8 cellular contexts compared by ENCODE assay signal in the genomic region with DNA sequence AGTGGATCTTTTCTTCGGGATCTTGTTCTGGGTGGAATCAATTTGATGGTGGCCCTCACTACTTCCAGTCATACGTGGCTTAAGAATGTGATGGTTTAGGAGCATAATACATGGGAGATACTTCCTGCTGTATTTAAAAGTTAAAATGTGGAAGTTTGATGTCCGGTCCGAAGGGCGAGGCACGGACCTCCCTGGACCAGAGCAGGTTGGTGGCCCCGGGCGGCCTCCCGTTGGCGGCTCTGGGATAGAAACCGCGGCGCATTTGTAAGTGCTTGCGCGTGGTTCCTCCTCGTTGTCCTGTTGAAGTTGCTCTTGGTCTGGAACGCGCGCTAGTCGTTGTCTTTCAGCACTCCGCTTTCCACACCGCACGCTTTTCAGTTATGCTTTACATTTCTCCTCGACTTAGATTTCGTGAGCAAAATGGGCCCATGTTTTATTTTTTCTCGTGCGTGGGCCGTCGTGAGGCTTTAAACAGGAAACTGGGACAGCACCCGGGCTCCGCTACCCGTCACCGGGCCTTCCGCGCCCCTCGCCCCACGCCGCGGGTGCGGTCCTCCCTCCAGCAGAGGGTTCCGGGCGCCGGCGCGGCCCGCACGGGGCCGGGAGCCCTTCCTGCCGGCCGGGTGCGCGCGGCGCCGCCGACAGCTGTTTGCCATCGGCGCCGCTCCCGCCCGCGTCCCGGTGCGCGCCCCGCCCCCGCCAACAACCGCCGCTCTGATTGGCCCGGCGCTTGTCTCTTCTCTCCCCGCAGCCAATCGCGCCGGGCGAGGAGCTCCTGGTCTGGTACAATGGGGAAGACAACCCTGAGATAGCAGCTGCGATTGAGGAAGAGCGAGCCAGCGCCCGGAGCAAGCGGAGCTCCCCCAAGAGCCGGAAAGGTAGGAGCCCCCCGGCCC. TPM values are rescaled to one million over a fixed set of nuclear protein-coding genes. Genes with fewer than 3 reads are reported as not detected.
A peak's percentile ranks its signal among the peaks of the same experiment; 100 is the strongest.
DNase-seq lines count a peak whose midpoint lies in the region; ATAC-seq, FAIRE-seq and TF ChIP-seq lines count a peak whose summit lies in the region.

No MANE protein-coding gene starts in this region.

- no peaks in the 10 kb centered on the region for H3K36me3 ChIP-seq in H1 (ENCODE audit: control insufficient read depth in 2 of 4, insufficient read depth in 4 of 4, low read length in 3 of 4)

- H3K56ac ChIP-seq in H1 (replicated peaks; ENCODE audit: insufficient read length, low read depth, low read length), result no peak overlapping the region

- H3K18ac ChIP-seq in H1 (ENCODE audit: extremely low read depth, low read length), result no peak overlapping the region

- peak; percentile 57 to 69; a peak in 2 of 3 replicates for TF ChIP-seq POLR2A in H1 (IDR thresholded peaks at IDR 0.05; ENCODE audit: control extremely low read depth in 1 of 2, low read depth in 2 of 2, low read length in 2 of 2)

- no peak overlapping the region for H3K14ac ChIP-seq in H1 (ENCODE audit: insufficient read length)

- peak overlapping the region; percentile 66 to 98 for H3K4me2 ChIP-seq in H1 (ENCODE audit: insufficient read depth in 1 of 2, low read depth in 2 of 2, low read length in 2 of 2)

- no peaks in the 10 kb centered on the region for H3K9me3 ChIP-seq in H1 (ENCODE audit: insufficient read depth in 2 of 2, low read depth in 1 of 2, low read length in 1 of 2)

- no peak overlapping the region for H2BK120ac ChIP-seq in H1 (replicated peaks; ENCODE audit: low read depth, low read length)

- no peak overlapping the region for H2BK15ac ChIP-seq in H1 (ENCODE audit: low read length)

- 0 out of 4 replicates have a peak, but pooled peaks of 1 of the 3 experiments have one; percentile 8 for TF ChIP-seq CTCF in H1 (IDR thresholded peaks at IDR 0.05; ENCODE audit: control extremely low read depth in 1 of 3, insufficient read depth in 1 of 3, low read depth in 1 of 3, low read length in 3 of 3)

- H2BK5ac ChIP-seq in H1 (ENCODE audit: low read depth, low read length), result no peak overlapping the region

- peaks cover 3 to 18% of the 10 kb centered on the region in 2 experiments; a peak in 2 of 4 replicates for H3K79me2 ChIP-seq in H1 (ENCODE audit: control insufficient read depth in 1 of 2, insufficient read depth in 2 of 2, low read length in 2 of 2)

- peak; percentile 73 for ATAC-seq in GM21381 (IDR thresholded peaks at IDR 0.05; ENCODE audit: unreplicated experiment)
- peak; percentile 96 for ATAC-seq in activated CD8-positive, alpha-beta memory T cell treated with anti-CD3 and anti-CD28 coated beads, Interleukin-2, amount 10 ng/mL, durations not matched to agents 7 days and 5 days

- peaks cover 45% of the 10 kb centered on the region for H3K4me1 Mint-ChIP-seq in activated CD8-positive, alpha-beta memory T cell treated with anti-CD3 and anti-CD28 coated beads, Interleukin-2, amount 10 ng/mL, durations not matched to agents 7 days and 5 days

- H4K5ac ChIP-seq in H1 (ENCODE audit: insufficient read length, low read depth, low read length), result no peak overlapping the region

- H3K4me3 Mint-ChIP-seq in activated CD8-positive, alpha-beta memory T cell treated with anti-CD3 and anti-CD28 coated beads, Interleukin-2, amount 10 ng/mL, durations not matched to agents 7 days and 5 days, result peak overlapping the region; percentile 99

- no peak overlapping the region for H3K4ac ChIP-seq in H1 (replicated peaks; ENCODE audit: insufficient read length, low read depth, low read length)

- POLR2A ChIA-PET in H1 (lab: Charles Lee; ENCODE audit: partially characterized antibody), result interaction anchor here (1.0 to 1.6 kb wide), 5 partner anchors 9 to 152 kb away, joined by 3 to 7 read pairs (median 4); no protein-coding TSS in a partner anchor

- H3K27me3 ChIP-seq in H1 (replicated peaks in 1 of 4; ENCODE audit: control insufficient read depth in 3 of 4, extremely low read depth in 1 of 4, insufficient read depth in 3 of 4, low read length in 3 of 4), result peaks cover 0 to 15% (median 5%) of the 10 kb centered on the region in 4 experiments; a peak in 4 of 7 replicates

- TF ChIP-seq RAD21 in H1 (IDR thresholded peaks at IDR 0.05 in 1 of 2, conservative IDR thresholded peaks at IDR 0.05 in 1 of 2; ENCODE audit: low read depth in 2 of 2, low read length in 2 of 2), result 0 out of 4 replicates have a peak, but pooled peaks of 1 of the 2 experiments have one; percentile 3

- H4K8ac ChIP-seq in H1 (ENCODE audit: extremely low read depth, insufficient read depth, low read length), result peak overlapping the region; percentile 4; the same call in 1 of the 2 replicates

- no peak for FAIRE-seq in HTR-8/SVneo (lab: Jason Lieb, UNC)
- no peak for FAIRE-seq in H1 (lab: Jason Lieb, UNC)

- H3K27me3 Mint-ChIP-seq in activated CD8-positive, alpha-beta memory T cell treated with anti-CD3 and anti-CD28 coated beads, Interleukin-2, amount 10 ng/mL, durations not matched to agents 7 days and 5 days, result no peaks in the 10 kb centered on the region

- TF ChIP-seq EP300 in H1 (IDR thresholded peaks at IDR 0.05; ENCODE audit: borderline replicate concordance in 1 of 2, low read depth in 2 of 2, low read length in 2 of 2), result no peak

- H3K9me3 Mint-ChIP-seq in activated CD8-positive, alpha-beta memory T cell treated with anti-CD3 and anti-CD28 coated beads, Interleukin-2, amount 10 ng/mL, durations not matched to agents 7 days and 5 days (ENCODE audit: low read depth), result no peaks in the 10 kb centered on the region

- H2BK12ac ChIP-seq in H1 (ENCODE audit: low read depth, low read length), result no peak overlapping the region

- H2AFZ ChIP-seq in H1 (ENCODE audit: low read length), result peak overlapping the region; percentile 99

- CTCF ChIA-PET in activated CD8-positive, alpha-beta memory T cell treated with anti-CD3 and anti-CD28 coated beads, Interleukin-2, amount 10 ng/mL, durations not matched to agents 7 days and 5 days (lab: Charles Lee), result interaction anchor here (0.9 to 2.8 kb wide), 6 partner anchors 14 to 65 kb away, joined by 3 to 18 read pairs (median 5); no protein-coding TSS in a partner anchor
- CTCF ChIA-PET in H1 (lab: Charles Lee; ENCODE audit: partially characterized antibody), result interaction anchor here (0.9 to 1.7 kb wide), 5 partner anchors 12 to 85 kb away, joined by 3 to 6 read pairs (median 3); no protein-coding TSS in a partner anchor

- WGBS in H1 (ENCODE audit: extremely low coverage in 1 of 2, insufficient coverage in 1 of 2, insufficient read length in 1 of 2, insufficient replicate concordance in 2 of 2, low coverage in 1 of 2, low lambda C conversion rate in 2 of 2, missing lambda C conversion rate in 1 of 2), 2 experiments, result 7% methylated on average over 49 of the region's 83 CpGs; no CpG with 5 or more reads in 1 of the 2 experiments

- peak overlapping the region; percentile 70 to 87 (median 78) for H3K4me3 ChIP-seq in H1 (ENCODE audit: extremely low read depth in 1 of 4, insufficient read depth in 2 of 4, low read depth in 3 of 4, low read length in 4 of 4)

- H2BK20ac ChIP-seq in H1 (ENCODE audit: low read length), result no peak overlapping the region

- H3K23ac ChIP-seq in H1 (ENCODE audit: insufficient read length), result no peak overlapping the region

- H4K20me1 ChIP-seq in H1 (replicated peaks in 1 of 2; ENCODE audit: control insufficient read depth in 1 of 2, insufficient read depth in 2 of 2, low read length in 2 of 2), result peaks cover 9 to 11% of the 10 kb centered on the region in 2 experiments

- H3K23me2 ChIP-seq in H1 (ENCODE audit: low read depth, low read length), result 0 out of 2 replicates have a peak, but pooled peaks cover 6% of the 10 kb centered on the region

- H3K27ac ChIP-seq in H1 (ENCODE audit: low read depth, low read length), result no peak overlapping the region

- DNase-seq in Caki2 (ENCODE audit: low read depth) (peak; percentile 93), HTR-8/SVneo (ENCODE audit: insufficient read length, low spot score) (peak; percentile 93), NOMO-1 (lab: John Stamatoyannopoulos, UW; ENCODE audit: unreplicated experiment in 2 of 2) (peak; percentile 86 to 91), H1 (ENCODE audit: low read depth in 1 of 2, low spot score in 2 of 2) (peak; percentile 66 to 94), mesenteric fat pad (ENCODE audit: low spot score) (peak; percentile 99)
- peak; percentile 96 for DNase-seq in activated CD8-positive, alpha-beta memory T cell treated with anti-CD3 and anti-CD28 coated beads, Interleukin-2, amount 10 ng/mL, durations not matched to agents 7 days and 5 days
- DNase-seq in stimulated activated CD8-positive, alpha-beta memory T cell treated with anti-CD3 and anti-CD28 coated beads, Interleukin-15, amount 100 ng/mL, for 1 hour (ENCODE audit: low read depth), result peak; percentile 84

- no peaks in the 10 kb centered on the region for H3K79me1 ChIP-seq in H1 (ENCODE audit: low read depth, low read length)

- no peak overlapping the region for H2AK5ac ChIP-seq in H1 (ENCODE audit: low read depth, low read length)

- H3K36me3 Mint-ChIP-seq in activated CD8-positive, alpha-beta memory T cell treated with anti-CD3 and anti-CD28 coated beads, Interleukin-2, amount 10 ng/mL, durations not matched to agents 7 days and 5 days, result peaks cover 32% of the 10 kb centered on the region

- in situ Hi-C loops in Caki2 (cut with HindIII; ENCODE audit: low pct_unique_long_range_greater_than_20kb, low sequenced_read_pairs), result no loop called here

- no peak overlapping the region for H4K91ac ChIP-seq in H1 (replicated peaks; ENCODE audit: insufficient read length, low read length)

- peak overlapping the region in 3 of 4 experiments; percentile 41 to 91 (median 70); a peak in 4 of 7 replicates for H3K9ac ChIP-seq in H1 (replicated peaks in 1 of 4; ENCODE audit: extremely low read depth in 1 of 4, low read depth in 3 of 4, low read length in 3 of 4)

- peaks cover 0 to 6% (median 2%) of the 10 kb centered on the region in 4 experiments; a peak in 3 of 7 replicates for H3K4me1 ChIP-seq in H1 (replicated peaks in 1 of 4; ENCODE audit: control insufficient read depth in 3 of 4, insufficient read depth in 4 of 4, low read length in 3 of 4)

- H3K27ac Mint-ChIP-seq in activated CD8-positive, alpha-beta memory T cell treated with anti-CD3 and anti-CD28 coated beads, Interleukin-2, amount 10 ng/mL, durations not matched to agents 7 days and 5 days, result peak overlapping the region; percentile 90

RNA-seq across cellular contexts. Expression of a gene that starts 48.9 kb away (rescaled TPM):
- 0.14 and 1.0 TPM in 2 replicates for total RNA-seq in Caki2 (2014; rRNA removed; shearing (Covaris generic); ENCODE audit: low replicate concordance)
- 10 to 100 TPM; 55.0 to 58.5 TPM for total RNA-seq in activated CD8-positive, alpha-beta memory T cell treated with anti-CD3 and anti-CD28 coated beads, Interleukin-2, amount 10 ng/mL, durations not matched to agents 7 days and 5 days
- 20.2 and 21.2 TPM in 2 replicates for total RNA-seq in H1 (2021; fragmentation: NEBNext Ultra II Directional; extraction: Animal tissue kit (Norgen Biotek cat#: 25700))
- 5.1 and 5.8 TPM in 2 replicates for polyA plus RNA-seq in H1 (2011; rRNA removed)
- 6.6 TPM for polyA plus RNA-seq in H1 (2011; cell fraction: cytosol; rRNA removed)
- 7.7 TPM for polyA plus RNA-seq in H1 (2011; cell fraction: nucleus; rRNA removed)
- polyA plus RNA-seq in H1 (2012, experiment 1 of 2), result 8.2 to 11.1 TPM (median 10.0 TPM) in 4 replicates
- 1.4 TPM for polyA plus RNA-seq in H1 (2012, experiment 2 of 2)
- polyA plus RNA-seq in H1 (2013, experiment 1 of 2), result 14.0 TPM
- 12.8 TPM for polyA plus RNA-seq in H1 (2013, experiment 2 of 2)
- 10.3 and 10.8 TPM in 2 replicates for polyA minus RNA-seq in H1 (2011; rRNA and poly(A)+ RNA removed)
- polyA minus RNA-seq in H1 (2011; cell fraction: cytosol; rRNA and poly(A)+ RNA removed), result 7.1 TPM
- polyA minus RNA-seq in H1 (2011; cell fraction: nucleus; rRNA and poly(A)+ RNA removed), result 27.3 TPM
- total RNA-seq in mesenteric fat pad, result 38.1 TPM

Comparison
In these comparisons a context has a peak if more than half of its experiments do, and no peak if none do; other contexts are left out.
1. RNA of a gene that starts 48.9 kb away (total RNA-seq): 55.0 to 58.5 TPM in activated CD8-positive, alpha-beta memory T cell treated with anti-CD3 and anti-CD28 coated beads, Interleukin-2, amount 10 ng/mL, durations not matched to agents 7 days and 5 days, 38.1 TPM in mesenteric fat pad (single experiment) and 20.2 to 21.2 TPM in H1; 0.14 to 1.0 TPM in Caki2; every median in the first group is over 10 times any median in the second.
2. Peak in every context shown above with its lines, with median percentiles within 50 percentile points of each other: DNase-seq.